15 cellular contexts compared by ENCODE assay signal in the genomic region with DNA sequence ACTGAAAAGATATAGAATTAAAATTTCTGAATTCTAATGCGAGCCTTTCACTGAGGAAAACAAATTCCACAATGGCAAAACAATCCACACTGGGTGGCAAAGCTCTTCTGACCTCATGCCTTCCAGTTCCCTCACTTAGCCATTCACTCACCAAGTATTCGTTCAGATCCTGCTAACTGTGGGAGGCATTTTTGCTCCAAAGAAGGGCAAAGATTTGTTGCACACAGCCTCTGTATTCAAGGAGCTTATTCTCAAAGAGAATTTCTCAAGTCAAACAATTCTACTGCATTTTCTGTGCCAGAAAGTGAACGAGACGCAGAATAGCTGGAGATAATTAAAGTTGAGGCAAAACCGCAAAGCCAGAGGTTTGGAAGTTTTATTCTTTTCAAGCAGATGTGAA.
DNase-seq lines count a peak whose midpoint lies in the region; TF ChIP-seq lines count a peak whose summit lies in the region.
"Had no signal": no experiment of that assay in that cellular context is flagged by ENCODE, and none has a peak within 500 bp of the region (broad histone marks: within the 10 kb centered on the region; RNA-seq: fewer than 3 reads in every experiment).

No MANE protein-coding gene starts in this region.

- H3K4me3 ChIP-seq in astrocyte of the spinal cord (ENCODE audit: low read depth, low read length), result no peak overlapping the region
- no peak overlapping the region for H3K4me3 ChIP-seq in foreskin fibroblast (ENCODE audit: low read depth in 1 of 2, low read length in 2 of 2)
- no peak overlapping the region for H3K4me3 ChIP-seq in breast epithelium

- DNase-seq in HFFc6, result peak; percentile 1
- peak; percentile 25 for DNase-seq in astrocyte of the spinal cord (ENCODE audit: low read depth, low spot score)
- peak; percentile 42 to 67 for DNase-seq in foreskin fibroblast
- DNase-seq in kidney tubule cell (ENCODE audit: low spot score), result no peak
- DNase-seq in EL, result no peak
- no peak for DNase-seq in activated effector memory CD4-positive, alpha-beta T cell treated with Interleukin-2 at 50 U/mL for 16 hours
- DNase-seq in breast epithelium (ENCODE audit: low spot score in 2 of 2), result no peak
- DNase-seq: CD8-positive, alpha-beta T cell; DND-41; GF-D8; HCEC 1CT; NCI-H187; NCI-H526 treated with DMSO at 0.1 percent for 48 hours; SHP77 treated with DMSO at 0.1 percent for 48 hours had no signal

- TF ChIP-seq POLR2A in breast epithelium (IDR thresholded peaks at IDR 0.05), result no peak

- H3K27ac Mint-ChIP-seq in HFFc6, result no peak overlapping the region
- H3K27ac Mint-ChIP-seq: B cell; CD8-positive, alpha-beta T cell had no signal

- no peak overlapping the region for H3K4me3 Mint-ChIP-seq in HFFc6
- H3K4me3 Mint-ChIP-seq: B cell; CD8-positive, alpha-beta T cell had no signal

- no peaks in the 10 kb centered on the region for H3K4me1 ChIP-seq in breast epithelium

- H3K9me3 ChIP-seq in breast epithelium, result no peaks in the 10 kb centered on the region

- no peaks in the 10 kb centered on the region for H3K27me3 ChIP-seq in breast epithelium

- intact Hi-C loops in breast epithelium (cut with DNase I; ENCODE audit: low total_unique reads), result no loop called here

- H3K27ac ChIP-seq in breast epithelium, result no peak overlapping the region

- TF ChIP-seq CTCF in HFFc6 (IDR thresholded peaks at IDR 0.05), result no peak
- no peak for TF ChIP-seq CTCF in astrocyte of the spinal cord (IDR thresholded peaks at IDR 0.05; ENCODE audit: low read depth, low read length)
- no peak for TF ChIP-seq CTCF in foreskin fibroblast (IDR thresholded peaks at IDR 0.05; ENCODE audit: low read depth, low read length)
- no peak for TF ChIP-seq CTCF in breast epithelium (IDR thresholded peaks at IDR 0.05)

- H3K9me3 Mint-ChIP-seq in HFFc6, result no peaks in the 10 kb centered on the region

- H3K4me1 Mint-ChIP-seq in HFFc6 (ENCODE audit: low read depth), result no peaks in the 10 kb centered on the region; the same call in 1 of the 2 replicates
- H3K4me1 Mint-ChIP-seq: B cell had no signal

- H3K36me3 Mint-ChIP-seq in HFFc6 (ENCODE audit: low read depth), result no peaks in the 10 kb centered on the region
- H3K36me3 Mint-ChIP-seq: CD8-positive, alpha-beta T cell had no signal

- H3K27me3 Mint-ChIP-seq in HFFc6 (ENCODE audit: insufficient read depth), result no peaks in the 10 kb centered on the region
- H3K27me3 Mint-ChIP-seq: B cell had no signal

- in situ Hi-C loops in astrocyte of the spinal cord (cut with HindIII; ENCODE audit: low sequenced_read_pairs), result no loop called here

- no peaks in the 10 kb centered on the region for H3K36me3 ChIP-seq in breast epithelium

Comparison
In these comparisons a context has a peak if more than half of its experiments do, and no peak if none do; other contexts are left out.
1. DNase-seq: peak in HFFc6 (single experiment), astrocyte of the spinal cord (single experiment) and foreskin fibroblast (2 of 2); none in kidney tubule cell (single experiment), EL (single experiment), activated effector memory CD4-positive, alpha-beta T cell treated with Interleukin-2 at 50 U/mL for 16 hours (single experiment) and breast epithelium (0 of 2).